In the genomic region with DNA sequence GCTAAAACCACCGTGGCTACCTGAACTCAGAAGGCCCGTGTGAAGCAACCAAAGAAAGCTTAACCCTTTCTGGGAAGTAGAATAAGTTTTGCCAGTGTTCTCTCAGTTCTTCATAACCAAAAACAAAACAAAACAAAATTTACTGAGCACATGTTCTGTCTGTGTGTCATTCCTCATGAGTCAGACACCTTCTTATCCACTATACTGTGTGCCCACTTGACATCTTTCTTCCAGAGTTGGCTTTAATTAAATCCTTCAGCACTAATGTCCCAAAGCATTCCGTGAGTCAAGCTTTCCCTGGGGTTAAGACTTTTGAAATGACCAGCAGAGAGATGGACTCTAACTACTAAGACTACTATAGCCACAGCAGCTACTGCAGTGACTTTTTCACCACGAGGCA, we compare ENCODE assay signal across 11 cellular contexts.
DNase-seq lines count a peak whose midpoint lies in the region; ATAC-seq and TF ChIP-seq lines count a peak whose summit lies in the region.
"Had no signal": no experiment of that assay in that cellular context is flagged by ENCODE, and none has a peak within 500 bp of the region (broad histone marks: within the 10 kb centered on the region; RNA-seq: fewer than 3 reads in every experiment).

No MANE protein-coding gene starts in this region.

- no peak for ATAC-seq in GM19328 (IDR thresholded peaks at IDR 0.05; ENCODE audit: unreplicated experiment)
- ATAC-seq: esophagus mucosa, natural killer cell had no signal

- intact Hi-C loops in esophagus muscularis mucosa (cut with DNase I): no loop called here

- H3K27me3 ChIP-seq in esophagus muscularis mucosa (no peaks in the 10 kb centered on the region), skeletal muscle satellite cell (ENCODE audit: control insufficient read depth, insufficient read depth, low read length) (no peaks in the 10 kb centered on the region), MG63 (no peaks in the 10 kb centered on the region)

- no peaks in the 10 kb centered on the region for H3K9me3 ChIP-seq in esophagus muscularis mucosa
- H3K9me3 ChIP-seq in skeletal muscle satellite cell (replicated peaks; ENCODE audit: low read length): no peaks in the 10 kb centered on the region
- H3K9me3 ChIP-seq in MG63: no peaks in the 10 kb centered on the region

- H3K27ac ChIP-seq in esophagus muscularis mucosa (replicated peaks in 1 of 4): peak overlapping the region in 3 of 4 donors; percentile 20 to 50 (median 39)

- H3K4me1 ChIP-seq in esophagus muscularis mucosa: peaks cover 0 to 17% (median 10%) of the 10 kb centered on the region in 4 donors
- H3K4me1 ChIP-seq in skeletal muscle satellite cell (ENCODE audit: control insufficient read depth, insufficient read depth, low read length): peaks cover 27% of the 10 kb centered on the region

- TF ChIP-seq CTCF in esophagus muscularis mucosa (IDR thresholded peaks at IDR 0.05): no peak

- H3K4me2 ChIP-seq in skeletal muscle satellite cell (ENCODE audit: low read length): peak overlapping the region; percentile 64

- DNase-seq in GM04503 (ENCODE audit: low read depth) (peak; percentile 70), RPMI7951 (ENCODE audit: low read depth) (peak; percentile 87), esophagus muscularis mucosa (ENCODE audit: extremely low spot score) (no peak), H4 (ENCODE audit: low spot score) (no peak), cerebellar cortex (ENCODE audit: low spot score) (no peak), MG63 (no peak)
- DNase-seq: activated CD4-positive, alpha-beta T cell treated with anti-CD3 and anti-CD28 coated beads, Interleukin-2, amount 50 U/mL, for 4 hours; natural killer cell had no signal

- H3K36me3 ChIP-seq in esophagus muscularis mucosa (no peaks in the 10 kb centered on the region), skeletal muscle satellite cell (ENCODE audit: insufficient read depth, low read length) (no peaks in the 10 kb centered on the region), MG63 (no peaks in the 10 kb centered on the region)

- no peak for TF ChIP-seq POLR2A in esophagus muscularis mucosa (IDR thresholded peaks at IDR 0.05; ENCODE audit: low read depth)

- H3K9ac ChIP-seq in skeletal muscle satellite cell (ENCODE audit: low read depth, low read length): peak overlapping the region; percentile 68

- H3K4me3 ChIP-seq in esophagus muscularis mucosa: no peak overlapping the region
- H3K4me3 ChIP-seq in skeletal muscle satellite cell (ENCODE audit: low read length): peak overlapping the region; percentile 36
- H3K4me3 ChIP-seq in MG63: no peak overlapping the region

- WGBS in esophagus muscularis mucosa: 62% methylated on average over 4 of the region's 4 CpGs

- TF ChIP-seq EP300 in esophagus muscularis mucosa (IDR thresholded peaks at IDR 0.05): no peak

Comparison
In these comparisons a context has a peak if more than half of its experiments do, and no peak if none do; other contexts are left out.
1. DNase-seq: peak in GM04503 (single experiment) and RPMI7951 (single experiment); none in esophagus muscularis mucosa (single experiment), H4 (single experiment), cerebellar cortex (single experiment) and MG63 (single experiment).